ENCODE assay signal across 1 cellular context in the genomic region with DNA sequence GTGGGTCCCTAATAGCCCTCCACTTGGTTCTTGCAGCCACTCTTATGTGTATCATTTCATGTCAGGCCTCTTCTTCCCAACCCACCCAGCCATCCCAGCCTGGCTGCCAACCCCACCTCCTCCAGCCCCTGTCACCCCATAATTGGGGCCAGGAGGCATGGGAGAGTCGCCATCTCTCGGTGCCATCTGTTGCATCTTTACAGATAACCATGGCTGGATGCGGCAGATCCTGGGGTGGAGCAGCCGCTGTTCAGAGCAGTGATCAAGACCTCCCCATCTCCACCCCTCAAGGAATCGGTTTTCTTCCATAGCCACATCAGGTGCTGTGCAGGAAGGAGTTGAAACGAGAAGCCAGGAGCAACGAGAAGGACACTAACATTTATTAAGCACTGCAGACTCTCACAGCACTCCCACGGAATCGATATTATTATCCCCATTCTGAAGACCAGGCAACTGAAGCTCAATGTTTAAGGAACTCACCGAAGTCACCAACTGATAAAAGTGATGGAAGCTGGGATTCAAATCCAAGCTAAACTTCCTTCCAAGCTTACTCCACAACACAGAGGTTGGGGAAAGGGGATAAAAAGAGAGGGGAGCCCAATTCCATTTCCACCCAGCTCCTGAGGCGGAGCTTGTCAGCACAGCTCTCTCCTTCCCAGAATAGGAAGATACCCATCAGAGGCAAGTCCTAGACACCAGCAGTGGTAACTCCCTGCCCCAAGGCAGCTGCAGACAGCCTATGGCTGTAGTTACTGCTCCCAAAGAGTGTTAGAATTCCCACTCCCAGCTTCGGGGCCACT.
TF ChIP-seq lines count a peak whose summit lies in the region.

No MANE protein-coding gene starts in this region.

TF ChIP-seq in GM23338, 12 proteins besides CTCF, POLR2A, EP300 and RAD21 (continued from another document):
- TF ChIP-seq, protein P1, sequence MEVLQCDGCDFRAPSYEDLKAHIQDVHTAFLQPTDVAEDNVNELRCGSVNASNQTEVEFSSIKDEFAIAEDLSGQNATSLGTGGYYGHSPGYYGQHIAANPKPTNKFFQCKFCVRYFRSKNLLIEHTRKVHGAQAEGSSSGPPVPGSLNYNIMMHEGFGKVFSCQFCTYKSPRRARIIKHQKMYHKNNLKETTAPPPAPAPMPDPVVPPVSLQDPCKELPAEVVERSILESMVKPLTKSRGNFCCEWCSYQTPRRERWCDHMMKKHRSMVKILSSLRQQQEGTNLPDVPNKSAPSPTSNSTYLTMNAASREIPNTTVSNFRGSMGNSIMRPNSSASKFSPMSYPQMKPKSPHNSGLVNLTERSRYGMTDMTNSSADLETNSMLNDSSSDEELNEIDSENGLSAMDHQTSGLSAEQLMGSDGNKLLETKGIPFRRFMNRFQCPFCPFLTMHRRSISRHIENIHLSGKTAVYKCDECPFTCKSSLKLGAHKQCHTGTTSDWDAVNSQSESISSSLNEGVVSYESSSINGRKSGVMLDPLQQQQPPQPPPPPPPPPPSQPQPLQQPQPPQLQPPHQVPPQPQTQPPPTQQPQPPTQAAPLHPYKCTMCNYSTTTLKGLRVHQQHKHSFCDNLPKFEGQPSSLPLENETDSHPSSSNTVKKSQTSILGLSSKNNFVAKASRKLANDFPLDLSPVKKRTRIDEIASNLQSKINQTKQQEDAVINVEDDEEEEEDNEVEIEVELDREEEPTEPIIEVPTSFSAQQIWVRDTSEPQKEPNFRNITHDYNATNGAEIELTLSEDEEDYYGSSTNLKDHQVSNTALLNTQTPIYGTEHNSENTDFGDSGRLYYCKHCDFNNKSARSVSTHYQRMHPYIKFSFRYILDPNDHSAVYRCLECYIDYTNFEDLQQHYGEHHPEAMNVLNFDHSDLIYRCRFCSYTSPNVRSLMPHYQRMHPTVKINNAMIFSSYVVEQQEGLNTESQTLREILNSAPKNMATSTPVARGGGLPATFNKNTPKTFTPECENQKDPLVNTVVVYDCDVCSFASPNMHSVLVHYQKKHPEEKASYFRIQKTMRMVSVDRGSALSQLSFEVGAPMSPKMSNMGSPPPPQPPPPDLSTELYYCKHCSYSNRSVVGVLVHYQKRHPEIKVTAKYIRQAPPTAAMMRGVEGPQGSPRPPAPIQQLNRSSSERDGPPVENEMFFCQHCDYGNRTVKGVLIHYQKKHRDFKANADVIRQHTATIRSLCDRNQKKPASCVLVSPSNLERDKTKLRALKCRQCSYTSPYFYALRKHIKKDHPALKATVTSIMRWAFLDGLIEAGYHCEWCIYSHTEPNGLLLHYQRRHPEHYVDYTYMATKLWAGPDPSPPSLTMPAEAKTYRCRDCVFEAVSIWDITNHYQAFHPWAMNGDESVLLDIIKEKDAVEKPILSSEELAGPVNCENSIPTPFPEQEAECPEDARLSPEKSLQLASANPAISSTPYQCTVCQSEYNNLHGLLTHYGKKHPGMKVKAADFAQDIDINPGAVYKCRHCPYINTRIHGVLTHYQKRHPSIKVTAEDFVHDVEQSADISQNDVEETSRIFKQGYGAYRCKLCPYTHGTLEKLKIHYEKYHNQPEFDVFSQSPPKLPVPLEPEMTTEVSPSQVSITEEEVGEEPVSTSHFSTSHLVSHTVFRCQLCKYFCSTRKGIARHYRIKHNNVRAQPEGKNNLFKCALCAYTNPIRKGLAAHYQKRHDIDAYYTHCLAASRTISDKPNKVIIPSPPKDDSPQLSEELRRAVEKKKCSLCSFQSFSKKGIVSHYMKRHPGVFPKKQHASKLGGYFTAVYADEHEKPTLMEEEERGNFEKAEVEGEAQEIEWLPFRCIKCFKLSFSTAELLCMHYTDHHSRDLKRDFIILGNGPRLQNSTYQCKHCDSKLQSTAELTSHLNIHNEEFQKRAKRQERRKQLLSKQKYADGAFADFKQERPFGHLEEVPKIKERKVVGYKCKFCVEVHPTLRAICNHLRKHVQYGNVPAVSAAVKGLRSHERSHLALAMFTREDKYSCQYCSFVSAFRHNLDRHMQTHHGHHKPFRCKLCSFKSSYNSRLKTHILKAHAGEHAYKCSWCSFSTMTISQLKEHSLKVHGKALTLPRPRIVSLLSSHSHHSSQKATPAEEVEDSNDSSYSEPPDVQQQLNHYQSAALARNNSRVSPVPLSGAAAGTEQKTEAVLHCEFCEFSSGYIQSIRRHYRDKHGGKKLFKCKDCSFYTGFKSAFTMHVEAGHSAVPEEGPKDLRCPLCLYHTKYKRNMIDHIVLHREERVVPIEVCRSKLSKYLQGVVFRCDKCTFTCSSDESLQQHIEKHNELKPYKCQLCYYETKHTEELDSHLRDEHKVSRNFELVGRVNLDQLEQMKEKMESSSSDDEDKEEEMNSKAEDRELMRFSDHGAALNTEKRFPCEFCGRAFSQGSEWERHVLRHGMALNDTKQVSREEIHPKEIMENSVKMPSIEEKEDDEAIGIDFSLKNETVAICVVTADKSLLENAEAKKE (CRISPR knock-in tag; IDR thresholded peaks at IDR 0.05), result no peak
- TF ChIP-seq, protein P2, sequence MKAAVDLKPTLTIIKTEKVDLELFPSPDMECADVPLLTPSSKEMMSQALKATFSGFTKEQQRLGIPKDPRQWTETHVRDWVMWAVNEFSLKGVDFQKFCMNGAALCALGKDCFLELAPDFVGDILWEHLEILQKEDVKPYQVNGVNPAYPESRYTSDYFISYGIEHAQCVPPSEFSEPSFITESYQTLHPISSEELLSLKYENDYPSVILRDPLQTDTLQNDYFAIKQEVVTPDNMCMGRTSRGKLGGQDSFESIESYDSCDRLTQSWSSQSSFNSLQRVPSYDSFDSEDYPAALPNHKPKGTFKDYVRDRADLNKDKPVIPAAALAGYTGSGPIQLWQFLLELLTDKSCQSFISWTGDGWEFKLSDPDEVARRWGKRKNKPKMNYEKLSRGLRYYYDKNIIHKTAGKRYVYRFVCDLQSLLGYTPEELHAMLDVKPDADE (IDR thresholded peaks at IDR 0.05), result no peak
- TF ChIP-seq ZNF331 (CRISPR knock-in tag; IDR thresholded peaks at IDR 0.05; ENCODE audit: low read depth), result no peak
- TF ChIP-seq EZH2 (IDR thresholded peaks at IDR 0.05; ENCODE audit: low read depth, unreplicated experiment), result no peak
- TF ChIP-seq POLR2AphosphoS5 (IDR thresholded peaks at IDR 0.05; ENCODE audit: low read depth), result no peak
- TF ChIP-seq JUNB (IDR thresholded peaks at IDR 0.05; ENCODE audit: unreplicated experiment), result no peak
- TF ChIP-seq EZH2phosphoT487 (IDR thresholded peaks at IDR 0.05; ENCODE audit: unreplicated experiment), result no peak
- TF ChIP-seq STAT1 (IDR thresholded peaks at IDR 0.05; ENCODE audit: unreplicated experiment), result no peak
- TF ChIP-seq NANOG (IDR thresholded peaks at IDR 0.05; ENCODE audit: borderline replicate concordance), result no peak
- TF ChIP-seq, protein P3, sequence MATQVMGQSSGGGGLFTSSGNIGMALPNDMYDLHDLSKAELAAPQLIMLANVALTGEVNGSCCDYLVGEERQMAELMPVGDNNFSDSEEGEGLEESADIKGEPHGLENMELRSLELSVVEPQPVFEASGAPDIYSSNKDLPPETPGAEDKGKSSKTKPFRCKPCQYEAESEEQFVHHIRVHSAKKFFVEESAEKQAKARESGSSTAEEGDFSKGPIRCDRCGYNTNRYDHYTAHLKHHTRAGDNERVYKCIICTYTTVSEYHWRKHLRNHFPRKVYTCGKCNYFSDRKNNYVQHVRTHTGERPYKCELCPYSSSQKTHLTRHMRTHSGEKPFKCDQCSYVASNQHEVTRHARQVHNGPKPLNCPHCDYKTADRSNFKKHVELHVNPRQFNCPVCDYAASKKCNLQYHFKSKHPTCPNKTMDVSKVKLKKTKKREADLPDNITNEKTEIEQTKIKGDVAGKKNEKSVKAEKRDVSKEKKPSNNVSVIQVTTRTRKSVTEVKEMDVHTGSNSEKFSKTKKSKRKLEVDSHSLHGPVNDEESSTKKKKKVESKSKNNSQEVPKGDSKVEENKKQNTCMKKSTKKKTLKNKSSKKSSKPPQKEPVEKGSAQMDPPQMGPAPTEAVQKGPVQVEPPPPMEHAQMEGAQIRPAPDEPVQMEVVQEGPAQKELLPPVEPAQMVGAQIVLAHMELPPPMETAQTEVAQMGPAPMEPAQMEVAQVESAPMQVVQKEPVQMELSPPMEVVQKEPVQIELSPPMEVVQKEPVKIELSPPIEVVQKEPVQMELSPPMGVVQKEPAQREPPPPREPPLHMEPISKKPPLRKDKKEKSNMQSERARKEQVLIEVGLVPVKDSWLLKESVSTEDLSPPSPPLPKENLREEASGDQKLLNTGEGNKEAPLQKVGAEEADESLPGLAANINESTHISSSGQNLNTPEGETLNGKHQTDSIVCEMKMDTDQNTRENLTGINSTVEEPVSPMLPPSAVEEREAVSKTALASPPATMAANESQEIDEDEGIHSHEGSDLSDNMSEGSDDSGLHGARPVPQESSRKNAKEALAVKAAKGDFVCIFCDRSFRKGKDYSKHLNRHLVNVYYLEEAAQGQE (IDR thresholded peaks at IDR 0.05; ENCODE audit: unreplicated experiment), result no peak
- no peak for TF ChIP-seq ZNF114 (CRISPR knock-in tag; IDR thresholded peaks at IDR 0.05)
